7 cellular contexts compared by ENCODE assay signal in the genomic region with DNA sequence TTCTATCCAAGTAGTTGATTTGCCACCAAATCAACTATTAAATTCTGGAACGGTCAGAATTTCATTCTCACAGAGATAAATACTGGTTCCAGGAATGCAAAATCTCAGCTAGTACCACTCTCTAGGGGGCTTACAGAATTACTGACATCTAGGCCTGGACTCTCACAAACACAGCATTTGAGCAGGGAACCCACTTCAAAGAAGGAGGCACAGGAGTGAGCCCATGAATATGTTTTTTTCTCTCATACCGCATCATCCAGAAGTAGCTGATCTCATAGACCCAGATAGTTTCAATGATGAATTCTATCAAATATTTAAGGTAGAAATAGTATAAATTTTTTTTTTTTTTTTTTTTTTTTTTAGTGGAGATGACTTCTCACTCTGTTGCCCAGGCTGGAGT. TPM values are rescaled to one million over a fixed set of nuclear protein-coding genes. Genes with fewer than 3 reads are reported as not detected.
"Had no signal": no experiment of that assay in that cellular context is flagged by ENCODE, and none has a peak within 500 bp of the region (broad histone marks: within the 10 kb centered on the region; RNA-seq: fewer than 3 reads in every experiment).

No MANE protein-coding gene starts in this region.

- H3K27ac Mint-ChIP-seq: IgD-negative memory B cell had no signal

- H3K36me3 Mint-ChIP-seq: IgD-negative memory B cell had no signal

- ATAC-seq: K562 had no signal

- H3K27me3 Mint-ChIP-seq: IgD-negative memory B cell had no signal

- H3K4me3 Mint-ChIP-seq: IgD-negative memory B cell had no signal

- H3K27ac ChIP-seq: HL-60 had no signal

- DNase-seq: IMR-90, KBM-7 had no signal

- H3K4me3 ChIP-seq: K562 had no signal

RNA-seq across cellular contexts. Expression of gene S1PR1, which starts 32.1 kb away (rescaled TPM):
- total RNA-seq: HepG2, HT-29 had no signal
- polyA plus RNA-seq: HepG2 had no signal
